ENCODE assay signal across 8 cellular contexts in genomic region chr1:12921750-12922149, GRCh38. TPM values are rescaled to one million over a fixed set of nuclear protein-coding genes. Genes with fewer than 3 reads are reported as not detected.
"Had no signal": no experiment of that assay in that cellular context is flagged by ENCODE, and none has a peak within 500 bp of the region (broad histone marks: within the 10 kb centered on the region; RNA-seq: fewer than 3 reads in every experiment).

No MANE protein-coding gene starts in this region.

RNA-seq across cellular contexts. Expression of gene PRAMEF7, which starts 5.3 kb away (rescaled TPM):
- total RNA-seq: activated CD8-positive, alpha-beta T cell treated with anti-CD3 and anti-CD28 coated beads for 36 hours; activated naive CD8-positive, alpha-beta T cell treated with anti-CD3 and anti-CD28 coated beads for 36 hours; activated T-cell treated with anti-CD3 and anti-CD28 coated beads, Interleukin-2, amount 50 U/mL, for 72 hours; activated T-helper 2 cell treated with anti-CD3 and anti-CD28 coated beads, Interferon-gamma antibody, Interleukin-2, Interleukin-4, amounts not matched to agents 10 μg/mL and 5 μg/mL and 100 μg/mL, durations not matched to agents 14 hours and 24 hours and 36 hours; cardiac septum; Peyer's patch; T-helper 2 cell treated with Interferon-gamma antibody and Interleukin-4, amounts not matched to agents 100 ng/mL and 5 ng/mL, for 36 hours had no signal
- polyA plus RNA-seq: adipose tissue had no signal

RNA-seq across cellular contexts. Expression of gene PRAMEF10, which starts 23.7 kb away (rescaled TPM):
- total RNA-seq: activated CD8-positive, alpha-beta T cell treated with anti-CD3 and anti-CD28 coated beads for 36 hours; activated naive CD8-positive, alpha-beta T cell treated with anti-CD3 and anti-CD28 coated beads for 36 hours; activated T-cell treated with anti-CD3 and anti-CD28 coated beads, Interleukin-2, amount 50 U/mL, for 72 hours; activated T-helper 2 cell treated with anti-CD3 and anti-CD28 coated beads, Interferon-gamma antibody, Interleukin-2, Interleukin-4, amounts not matched to agents 10 μg/mL and 5 μg/mL and 100 μg/mL, durations not matched to agents 14 hours and 24 hours and 36 hours; cardiac septum; Peyer's patch; T-helper 2 cell treated with Interferon-gamma antibody and Interleukin-4, amounts not matched to agents 100 ng/mL and 5 ng/mL, for 36 hours had no signal
- polyA plus RNA-seq: adipose tissue had no signal

RNA-seq across cellular contexts. Expression of gene PRAMEF6, which starts 25.6 kb away (rescaled TPM):
- total RNA-seq: activated CD8-positive, alpha-beta T cell treated with anti-CD3 and anti-CD28 coated beads for 36 hours; activated naive CD8-positive, alpha-beta T cell treated with anti-CD3 and anti-CD28 coated beads for 36 hours; activated T-cell treated with anti-CD3 and anti-CD28 coated beads, Interleukin-2, amount 50 U/mL, for 72 hours; activated T-helper 2 cell treated with anti-CD3 and anti-CD28 coated beads, Interferon-gamma antibody, Interleukin-2, Interleukin-4, amounts not matched to agents 10 μg/mL and 5 μg/mL and 100 μg/mL, durations not matched to agents 14 hours and 24 hours and 36 hours; cardiac septum; Peyer's patch; T-helper 2 cell treated with Interferon-gamma antibody and Interleukin-4, amounts not matched to agents 100 ng/mL and 5 ng/mL, for 36 hours had no signal
- polyA plus RNA-seq: adipose tissue had no signal

RNA-seq across cellular contexts. Expression of gene PRAMEF4, which starts 35.7 kb away (rescaled TPM):
- total RNA-seq: activated CD8-positive, alpha-beta T cell treated with anti-CD3 and anti-CD28 coated beads for 36 hours; activated naive CD8-positive, alpha-beta T cell treated with anti-CD3 and anti-CD28 coated beads for 36 hours; activated T-cell treated with anti-CD3 and anti-CD28 coated beads, Interleukin-2, amount 50 U/mL, for 72 hours; activated T-helper 2 cell treated with anti-CD3 and anti-CD28 coated beads, Interferon-gamma antibody, Interleukin-2, Interleukin-4, amounts not matched to agents 10 μg/mL and 5 μg/mL and 100 μg/mL, durations not matched to agents 14 hours and 24 hours and 36 hours; cardiac septum; Peyer's patch; T-helper 2 cell treated with Interferon-gamma antibody and Interleukin-4, amounts not matched to agents 100 ng/mL and 5 ng/mL, for 36 hours had no signal
- polyA plus RNA-seq: adipose tissue had no signal
